In genomic region chr10:11311027-11311426, GRCh38 we compare ENCODE assay signal across 24 cellular contexts.
A peak's percentile ranks its signal among the peaks of the same experiment; 100 is the strongest.
DNase-seq lines count a peak whose midpoint lies in the region; ATAC-seq and TF ChIP-seq lines count a peak whose summit lies in the region.
"Had no signal": no experiment of that assay in that cellular context is flagged by ENCODE, and none has a peak within 500 bp of the region (broad histone marks: within the 10 kb centered on the region; RNA-seq: fewer than 3 reads in every experiment).

No MANE protein-coding gene starts in this region.

- H3K4me1 Mint-ChIP-seq in activated T-cell treated with anti-CD3 and anti-CD28 coated beads, Interleukin-2, amount 50 U/mL, for 24 hours (ENCODE audit: low read depth) = peaks cover 66% of the 10 kb centered on the region
- H3K4me1 Mint-ChIP-seq in activated T-cell treated with anti-CD3 and anti-CD28 coated beads, Interleukin-2, amount 50 U/mL, for 4 hours (ENCODE audit: low read depth) = peaks cover 58% of the 10 kb centered on the region
- H3K4me1 Mint-ChIP-seq in T-helper 17 cell = peaks cover 46% of the 10 kb centered on the region
- H3K4me1 Mint-ChIP-seq in immature natural killer cell = peaks cover 66 to 93% of the 10 kb centered on the region in 2 donors
- peaks cover 42% of the 10 kb centered on the region for H3K4me1 Mint-ChIP-seq in stimulated activated memory B cell treated with anti-CD40 and anti-IgM and Interleukin-4, amounts not matched to agents 10 μg/mL and 1 μg/mL and 100 μg/mL, for 72 hours
- H3K4me1 Mint-ChIP-seq in CD14-positive monocyte = no peaks in the 10 kb centered on the region

- no peak overlapping the region for H3K4me3 Mint-ChIP-seq in activated T-cell treated with anti-CD3 and anti-CD28 coated beads, Interleukin-2, amount 50 U/mL, for 24 hours
- no peak overlapping the region for H3K4me3 Mint-ChIP-seq in activated T-cell treated with anti-CD3 and anti-CD28 coated beads, Interleukin-2, amount 50 U/mL, for 4 hours
- H3K4me3 Mint-ChIP-seq in T-helper 17 cell (no peak overlapping the region), immature natural killer cell (no peak overlapping the region), CD14-positive monocyte (no peak overlapping the region)
- no peak overlapping the region for H3K4me3 Mint-ChIP-seq in stimulated activated memory B cell treated with anti-CD40 and anti-IgM and Interleukin-4, amounts not matched to agents 10 μg/mL and 1 μg/mL and 100 μg/mL, for 72 hours
- H3K4me3 Mint-ChIP-seq: activated CD4-positive, alpha-beta T cell treated with anti-CD3 and anti-CD28 coated beads, Interleukin-2, amount 10 ng/mL, durations not matched to agents 7 days and 5 days; stimulated activated naive CD8-positive, alpha-beta T cell treated with anti-CD3 and anti-CD28 coated beads, Interleukin-15, Interleukin-2, amounts not matched to agents 100 ng/mL and 50 ng/mL, for 24 hours had no signal

- ATAC-seq in activated T-cell treated with anti-CD3 and anti-CD28 coated beads, Interleukin-2, amount 50 U/mL, for 4 hours = no peak
- ATAC-seq in T-helper 17 cell = peak; percentile 48
- no peak for ATAC-seq in stimulated activated memory B cell treated with anti-CD40 and anti-IgM and Interleukin-4, amounts not matched to agents 10 μg/mL and 1 μg/mL and 100 μg/mL, for 72 hours
- ATAC-seq: A549, left cardiac atrium, Panc1 had no signal

- H3K36me3 Mint-ChIP-seq in activated T-cell treated with anti-CD3 and anti-CD28 coated beads, Interleukin-2, amount 50 U/mL, for 24 hours (ENCODE audit: low read depth) = peaks cover 99% of the 10 kb centered on the region
- peaks cover 80% of the 10 kb centered on the region for H3K36me3 Mint-ChIP-seq in activated T-cell treated with anti-CD3 and anti-CD28 coated beads, Interleukin-2, amount 50 U/mL, for 4 hours (ENCODE audit: insufficient read depth)
- H3K36me3 Mint-ChIP-seq in T-helper 17 cell (ENCODE audit: low read depth) (peaks cover 20% of the 10 kb centered on the region), immature natural killer cell (peaks cover 61 to 85% (median 67%) of the 10 kb centered on the region in 3 donors), CD14-positive monocyte (peaks cover 93 to 96% of the 10 kb centered on the region in 2 donors)
- peaks cover 91% of the 10 kb centered on the region for H3K36me3 Mint-ChIP-seq in stimulated activated memory B cell treated with anti-CD40 and anti-IgM and Interleukin-4, amounts not matched to agents 10 μg/mL and 1 μg/mL and 100 μg/mL, for 72 hours

- peak overlapping the region; percentile 83 for H3K27ac Mint-ChIP-seq in activated T-cell treated with anti-CD3 and anti-CD28 coated beads, Interleukin-2, amount 50 U/mL, for 24 hours
- H3K27ac Mint-ChIP-seq in T-helper 17 cell = peak overlapping the region; percentile 95
- H3K27ac Mint-ChIP-seq in immature natural killer cell = peak overlapping the region; percentile 58 to 75 (median 68)
- H3K27ac Mint-ChIP-seq in stimulated activated memory B cell treated with anti-CD40 and anti-IgM and Interleukin-4, amounts not matched to agents 10 μg/mL and 1 μg/mL and 100 μg/mL, for 72 hours = peak overlapping the region; percentile 33
- H3K27ac Mint-ChIP-seq in CD14-positive monocyte = peak overlapping the region in 3 of 7 donors; percentile 33 to 51 (median 43)

- no peaks in the 10 kb centered on the region for H3K27me3 Mint-ChIP-seq in activated T-cell treated with anti-CD3 and anti-CD28 coated beads, Interleukin-2, amount 50 U/mL, for 24 hours
- H3K27me3 Mint-ChIP-seq in activated T-cell treated with anti-CD3 and anti-CD28 coated beads, Interleukin-2, amount 50 U/mL, for 4 hours (ENCODE audit: low read depth) = no peaks in the 10 kb centered on the region
- H3K27me3 Mint-ChIP-seq in T-helper 17 cell (no peaks in the 10 kb centered on the region), immature natural killer cell (ENCODE audit: low read depth in 3 of 3) (peaks cover 8 to 51% (median 43%) of the 10 kb centered on the region in 3 donors), CD14-positive monocyte (ENCODE audit: low read depth in 3 of 3) (peaks cover 0 to 5% (median 3%) of the 10 kb centered on the region in 3 donors)
- H3K27me3 Mint-ChIP-seq in stimulated activated memory B cell treated with anti-CD40 and anti-IgM and Interleukin-4, amounts not matched to agents 10 μg/mL and 1 μg/mL and 100 μg/mL, for 72 hours = no peaks in the 10 kb centered on the region
- H3K27me3 Mint-ChIP-seq: activated CD4-positive, alpha-beta T cell treated with anti-CD3 and anti-CD28 coated beads, Interleukin-2, amount 10 ng/mL, durations not matched to agents 7 days and 5 days; stimulated activated naive CD8-positive, alpha-beta T cell treated with anti-CD3 and anti-CD28 coated beads, Interleukin-15, Interleukin-2, amounts not matched to agents 100 ng/mL and 50 ng/mL, for 24 hours had no signal

- H3K9me3 ChIP-seq in T-helper 17 cell (ENCODE audit: control insufficient read depth, low read length, poor library complexity, severe bottlenecking) = peaks cover 11% of the 10 kb centered on the region
- H3K9me3 ChIP-seq: testis had no signal

- intact Hi-C loops in CD14-positive monocyte (cut with micrococcal nuclease) = no loop called here

- no peak for DNase-seq in activated T-cell treated with anti-CD3 and anti-CD28 coated beads, Interleukin-2, amount 50 U/mL, for 24 hours
- DNase-seq in activated T-cell treated with anti-CD3 and anti-CD28 coated beads, Interleukin-2, amount 50 U/mL, for 4 hours = no peak
- DNase-seq in T-helper 17 cell (no peak), immature natural killer cell (no peak), CD14-positive monocyte (ENCODE audit: low spot score) (no peak), DMS153 treated with DMSO at 0.1 percent for 48 hours (lab: John Stamatoyannopoulos, UW; ENCODE audit: unreplicated experiment) (no peak), NCI-H187 (lab: John Stamatoyannopoulos, UW) (no peak)
- DNase-seq: activated CD4-positive, alpha-beta T cell treated with anti-CD3 and anti-CD28 coated beads, Interleukin-2, amount 10 ng/mL, durations not matched to agents 7 days and 5 days; activated effector memory CD4-positive, alpha-beta T cell treated with Interleukin-2 at 50 U/mL for 16 hours; AML-193; aorta; DMS153; hippocampal formation; left cardiac atrium; NCI-H1048; NCI-H446; NCI-H774; Right ventricle myocardium superior; small intestine; testis had no signal

- H3K9me3 Mint-ChIP-seq in activated T-cell treated with anti-CD3 and anti-CD28 coated beads, Interleukin-2, amount 50 U/mL, for 24 hours = peaks cover 22% of the 10 kb centered on the region
- peaks cover 16% of the 10 kb centered on the region for H3K9me3 Mint-ChIP-seq in activated T-cell treated with anti-CD3 and anti-CD28 coated beads, Interleukin-2, amount 50 U/mL, for 4 hours
- peaks cover 0 to 9% (median 3%) of the 10 kb centered on the region in 6 donors for H3K9me3 Mint-ChIP-seq in immature natural killer cell
- H3K9me3 Mint-ChIP-seq in stimulated activated memory B cell treated with anti-CD40 and anti-IgM and Interleukin-4, amounts not matched to agents 10 μg/mL and 1 μg/mL and 100 μg/mL, for 72 hours = peaks cover 11% of the 10 kb centered on the region
- peaks cover 13 to 23% (median 17%) of the 10 kb centered on the region in 7 donors for H3K9me3 Mint-ChIP-seq in CD14-positive monocyte

- no peak for TF ChIP-seq CTCF in CD14-positive monocyte (IDR thresholded peaks at IDR 0.05)
